ENCODE assay signal across 22 cellular contexts in genomic region chr3:173635826-173636225, GRCh38.
"Had no signal": no experiment of that assay in that cellular context is flagged by ENCODE, and none has a peak within 500 bp of the region (broad histone marks: within the 10 kb centered on the region; RNA-seq: fewer than 3 reads in every experiment).

No MANE protein-coding gene starts in this region.

- H3K27ac ChIP-seq: PC-9, Peyer's patch, SJSA1, SK-N-MC had no signal

- H3K4me3 ChIP-seq: PC-9, Peyer's patch, SJSA1, SK-N-MC had no signal

- H3K27me3 ChIP-seq: Peyer's patch, SJSA1 had no signal

- H3K4me1 ChIP-seq: Peyer's patch, SJSA1 had no signal

- H3K36me3 ChIP-seq: Peyer's patch, SJSA1 had no signal

- H3K9me3 ChIP-seq: Peyer's patch, SJSA1 had no signal

- DNase-seq: KBM-7, MV-4-11, NCI-H1048, NCI-H1105, NCI-H1417, NCI-H1436 treated with DMSO at 0.1 percent for 48 hours, NCI-H1694, NCI-H187 treated with DMSO at 0.1 percent for 48 hours, NCI-H2029 treated with DMSO at 0.1 percent for 48 hours, NCI-H2171 treated with DMSO at 0.1 percent for 48 hours, NCI-H226, NCI-H446, NCI-H510A, NCI-H524 treated with DMSO at 0.1 percent for 48 hours, NCI-H69, NCI-H774, Peyer's patch, Right ventricle myocardium superior, SIG-M5 had no signal
